In the genomic region with DNA sequence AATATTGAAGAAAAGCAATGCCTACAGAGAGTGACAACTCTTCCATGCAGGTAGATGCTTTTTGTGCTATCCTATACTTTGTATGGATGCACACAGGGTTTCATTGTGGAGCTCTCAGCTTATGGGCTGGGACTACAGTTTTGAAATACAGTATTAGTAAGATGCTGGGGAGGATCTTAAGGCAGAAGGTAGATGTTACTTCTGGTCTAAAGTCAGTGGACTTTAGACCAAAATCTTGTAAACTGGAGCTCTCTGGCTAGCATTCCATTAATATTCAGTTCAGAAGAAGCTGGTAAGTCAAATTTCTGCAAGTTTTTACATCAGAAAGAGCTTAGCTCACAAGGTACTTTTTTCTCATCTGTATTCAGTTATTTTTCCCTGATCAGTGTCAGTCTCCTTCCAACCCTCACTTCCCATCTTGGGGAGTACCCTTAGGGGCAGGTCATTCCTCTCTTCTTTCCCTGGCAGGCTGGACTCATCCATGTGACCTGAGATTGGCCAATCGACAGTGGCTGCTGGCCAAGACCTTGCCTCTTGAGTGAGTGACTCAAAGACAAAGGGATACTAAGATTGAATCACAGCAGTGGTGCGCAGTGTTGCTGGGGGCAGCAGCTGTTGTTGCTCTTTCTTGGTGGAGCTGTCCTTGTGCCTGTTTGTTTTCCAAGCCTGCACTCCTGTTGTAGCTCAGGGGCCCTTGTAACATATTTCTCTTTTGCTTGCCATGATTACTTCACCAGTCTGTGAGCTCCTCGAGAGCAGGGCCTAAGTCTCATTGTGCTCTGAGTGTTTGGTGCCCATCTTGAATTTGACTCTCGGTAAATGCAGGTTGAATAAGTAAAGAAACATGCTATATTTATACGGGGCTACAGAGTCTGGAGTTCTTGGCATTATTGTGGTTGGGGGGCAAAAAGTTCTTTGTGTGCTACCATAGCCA, we compare ENCODE assay signal across 8 cellular contexts. TPM values are rescaled to one million over a fixed set of nuclear protein-coding genes. Genes with fewer than 3 reads are reported as not detected.
DNase-seq lines count a peak whose midpoint lies in the region; ATAC-seq and TF ChIP-seq lines count a peak whose summit lies in the region.

No MANE protein-coding gene starts in this region.

- no peak for TF ChIP-seq POLR2A in erythroblast (IDR thresholded peaks at IDR 0.05; ENCODE audit: low read length)

- H3K4me3 Mint-ChIP-seq in stimulated activated naive B cell treated with anti-CD40 and anti-IgM and Interleukin-4, amounts not matched to agents 10 μg/mL and 1 μg/mL and 100 μg/mL, for 72 hours: no peak overlapping the region

- peaks cover 4 to 20% of the 10 kb centered on the region in 2 donors for H3K36me3 Mint-ChIP-seq in stimulated activated naive B cell treated with anti-CD40 and anti-IgM and Interleukin-4, amounts not matched to agents 10 μg/mL and 1 μg/mL and 100 μg/mL, for 72 hours

- peak overlapping the region; percentile 100 for H3K27ac Mint-ChIP-seq in stimulated activated naive B cell treated with anti-CD40 and anti-IgM and Interleukin-4, amounts not matched to agents 10 μg/mL and 1 μg/mL and 100 μg/mL, for 72 hours

- H3K9me3 Mint-ChIP-seq in stimulated activated naive B cell treated with anti-CD40 and anti-IgM and Interleukin-4, amounts not matched to agents 10 μg/mL and 1 μg/mL and 100 μg/mL, for 72 hours: peaks cover 4 to 6% of the 10 kb centered on the region in 2 donors

- peaks cover 31 to 44% of the 10 kb centered on the region in 2 donors for H3K4me1 Mint-ChIP-seq in stimulated activated naive B cell treated with anti-CD40 and anti-IgM and Interleukin-4, amounts not matched to agents 10 μg/mL and 1 μg/mL and 100 μg/mL, for 72 hours

- H3K27me3 Mint-ChIP-seq in stimulated activated naive B cell treated with anti-CD40 and anti-IgM and Interleukin-4, amounts not matched to agents 10 μg/mL and 1 μg/mL and 100 μg/mL, for 72 hours: no peaks in the 10 kb centered on the region

- DNase-seq in SKM-1 (lab: John Stamatoyannopoulos, UW; ENCODE audit: unreplicated experiment): peak; percentile 10
- DNase-seq in SKM-1 treated with dmso at 0.1 percent for 144 hours (lab: John Stamatoyannopoulos, UW; ENCODE audit: unreplicated experiment): no peak
- DNase-seq in NCI-H2227 (lab: John Stamatoyannopoulos, UW; ENCODE audit: unreplicated experiment): peak; percentile 83
- peak; percentile 72 for DNase-seq in activated CD8-positive, alpha-beta memory T cell treated with anti-CD3 and anti-CD28 coated beads for 24 hours
- peak; percentile 34 to 44 for DNase-seq in erythroblast (lab: John Stamatoyannopoulos, UW)
- peak; percentile 17 for DNase-seq in middle frontal gyrus (ENCODE audit: extremely low spot score, low spot score)
- peak; percentile 18 for DNase-seq in stimulated activated naive B cell treated with anti-CD40 and anti-IgM and Interleukin-4, amounts not matched to agents 10 μg/mL and 1 μg/mL and 100 μg/mL, for 72 hours
- DNase-seq in cerebellum (ENCODE audit: low spot score): no peak

- ATAC-seq in stimulated activated naive B cell treated with anti-CD40 and anti-IgM and Interleukin-4, amounts not matched to agents 10 μg/mL and 1 μg/mL and 100 μg/mL, for 72 hours (replicated peaks): no peak

RNA-seq across cellular contexts. Expression of gene PHF20, which starts 2.8 kb away (rescaled TPM):
- total RNA-seq in cerebellum: 41.8 TPM

RNA-seq across cellular contexts. Expression of gene RBM39, which starts 26.9 kb away (rescaled TPM):
- 405 TPM for total RNA-seq in cerebellum

Comparison
In these comparisons a context has a peak if more than half of its experiments do, and no peak if none do; other contexts are left out.
1. DNase-seq: peak in SKM-1 (single experiment), NCI-H2227 (single experiment), activated CD8-positive, alpha-beta memory T cell treated with anti-CD3 and anti-CD28 coated beads for 24 hours (single experiment), erythroblast (2 of 2), middle frontal gyrus (single experiment) and stimulated activated naive B cell treated with anti-CD40 and anti-IgM and Interleukin-4, amounts not matched to agents 10 μg/mL and 1 μg/mL and 100 μg/mL, for 72 hours (single experiment); none in SKM-1 treated with dmso at 0.1 percent for 144 hours (single experiment) and cerebellum (single experiment).